In genomic region chr19:40621966-40622772, GRCh38 we compare ENCODE assay signal across 12 cellular contexts.
"Had no signal": no experiment of that assay in that cellular context is flagged by ENCODE, and none has a peak within 500 bp of the region (broad histone marks: within the 10 kb centered on the region; RNA-seq: fewer than 3 reads in every experiment).

No MANE protein-coding gene starts in this region.

- H3K27me3 Mint-ChIP-seq: activated CD4-positive, alpha-beta memory T cell treated with anti-CD3 and anti-CD28 coated beads, Interleukin-2, amount 10 ng/mL, durations not matched to agents 7 days and 5 days had no signal

- H3K36me3 ChIP-seq: neural progenitor cell, pancreas had no signal

- H3K4me1 ChIP-seq: pancreas had no signal

- H3K27ac Mint-ChIP-seq: activated CD4-positive, alpha-beta memory T cell treated with anti-CD3 and anti-CD28 coated beads, Interleukin-2, amount 10 ng/mL, durations not matched to agents 7 days and 5 days; neural progenitor cell had no signal

- ATAC-seq: pancreas had no signal

- H3K27ac ChIP-seq: neural progenitor cell, pancreas had no signal

- DNase-seq: activated CD4-positive, alpha-beta memory T cell treated with anti-CD3 and anti-CD28 coated beads, Interleukin-2, amount 10 ng/mL, durations not matched to agents 7 days and 5 days; activated CD4-positive, CD25-positive, alpha-beta regulatory T cell; activated CD8-positive, alpha-beta memory T cell treated with anti-CD3 and anti-CD28 coated beads, Interleukin-2, amount 50 U/mL, for 4 hours; cortex of kidney; effector memory CD4-positive, alpha-beta T cell; erythroblast; hypothalamus; kidney glomerular epithelial cell; stimulated activated CD4-positive, alpha-beta T cell treated with anti-CD3 and anti-CD28 coated beads, Interleukin-4, amount 100 ng/mL, for 1 hour; T-helper 2 cell had no signal

- H3K9me3 ChIP-seq: pancreas had no signal

- H3K4me3 Mint-ChIP-seq: activated CD4-positive, alpha-beta memory T cell treated with anti-CD3 and anti-CD28 coated beads, Interleukin-2, amount 10 ng/mL, durations not matched to agents 7 days and 5 days had no signal

- H3K4me3 ChIP-seq: neural progenitor cell, pancreas had no signal

- H3K27me3 ChIP-seq: neural progenitor cell, pancreas had no signal
